In the genomic region with DNA sequence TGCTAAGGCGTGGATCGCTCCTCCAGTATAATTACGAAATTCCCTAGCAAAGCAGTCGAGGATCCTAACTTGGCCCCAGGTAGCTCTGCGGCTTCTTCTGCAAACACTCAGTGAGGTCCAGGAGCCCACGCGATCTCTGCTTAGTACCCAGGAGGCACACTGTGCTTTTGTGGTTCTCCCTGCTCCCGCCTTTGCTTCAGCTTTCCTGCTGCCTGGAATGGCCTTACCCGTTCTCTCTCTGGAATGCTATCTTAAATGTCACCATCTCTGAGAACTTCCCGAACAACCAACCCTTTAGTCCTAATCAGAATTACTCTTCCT, we compare ENCODE assay signal across 8 cellular contexts. TPM values are rescaled to one million over a fixed set of nuclear protein-coding genes. Genes with fewer than 3 reads are reported as not detected.
DNase-seq lines count a peak whose midpoint lies in the region; ATAC-seq and TF ChIP-seq lines count a peak whose summit lies in the region.

No MANE protein-coding gene starts in this region.

- H3K27ac ChIP-seq in GM23338 (ENCODE audit: low read depth) (peak overlapping the region; percentile 76), OCI-LY7 (ENCODE audit: low read depth, low read length, poor library complexity, severe bottlenecking) (peak overlapping the region; percentile 55), upper lobe of left lung (peak overlapping the region; percentile 91 to 96 (median 95))

- CTCF ChIA-PET in OCI-LY7 (lab: Charles Lee; ENCODE audit: unreplicated experiment), result no interaction called here

- H3K9me3 ChIP-seq in OCI-LY7 (ENCODE audit: low read length) (no peaks in the 10 kb centered on the region), mononuclear cell (ENCODE audit: low read depth, low read length) (no peaks in the 10 kb centered on the region), upper lobe of left lung (no peaks in the 10 kb centered on the region)

- 6 to 15% methylated on average over 10 of the region's 10 CpGs for WGBS in upper lobe of left lung, 2 donors

- H3K79me2 ChIP-seq in GM23338 (replicated peaks; ENCODE audit: insufficient read depth) (peaks cover 32% of the 10 kb centered on the region), OCI-LY7 (ENCODE audit: insufficient read depth, low read depth, low read length) (peaks cover 59% of the 10 kb centered on the region)

- H3K4me3 ChIP-seq in GM23338 (peak overlapping the region; percentile 86), OCI-LY7 (ENCODE audit: low read depth, low read length, poor library complexity, severe bottlenecking) (peak overlapping the region; percentile 97), mononuclear cell (ENCODE audit: low read length) (peak overlapping the region; percentile 98), upper lobe of left lung (peak overlapping the region; percentile 83 to 93 (median 88))

- peaks cover 17% of the 10 kb centered on the region for H3K4me1 Mint-ChIP-seq in GM23338

- TF ChIP-seq CTCF in GM23338 (conservative IDR thresholded peaks at IDR 0.05; ENCODE audit: low read depth in 2 of 2) (no peak), OCI-LY7 (conservative IDR thresholded peaks at IDR 0.05; ENCODE audit: low read length) (no peak), upper lobe of left lung (IDR thresholded peaks at IDR 0.05) (no peak)

- ATAC-seq in GM23338 (peak; percentile 8), upper lobe of left lung (ENCODE audit: low FRiP score in 2 of 2) (peak in 1 of 2 donors; percentile 30)

- intact Hi-C loops in OCI-LY7 (cut with micrococcal nuclease; ENCODE audit: unreplicated experiment), result loop anchor here (5.0 to 10.0 kb wide), 3 partner anchors 42 to 985 kb away; no protein-coding TSS in a partner anchor

- TF ChIP-seq EP300 in upper lobe of left lung (IDR thresholded peaks at IDR 0.05), result no peak

- H4K20me1 ChIP-seq in GM23338 (replicated peaks; ENCODE audit: insufficient read depth) (peaks cover 12% of the 10 kb centered on the region; the same call in 1 of the 2 replicates), OCI-LY7 (ENCODE audit: insufficient read depth, low read length) (peaks cover 9% of the 10 kb centered on the region)

- TF ChIP-seq POLR2A in upper lobe of left lung (IDR thresholded peaks at IDR 0.05), result no peak

- DNase-seq in DMS 273 treated with DMSO at 0.1 percent for 48 hours (lab: John Stamatoyannopoulos, UW) (peak; percentile 24), GM23338 (ENCODE audit: low spot score) (peak; percentile 49), OCI-LY7 (ENCODE audit: low spot score) (no peak), ecto neural progenitor cell (ENCODE audit: low spot score) (peak; percentile 55), upper lobe of left lung (peak in 1 of 2 donors; percentile 75), NCI-H446 (lab: John Stamatoyannopoulos, UW) (no peak), RKO (ENCODE audit: low spot score) (no peak)

- BruUV-seq in OCI-LY7 (replicated peaks; lab: Mats Ljungman, UMichigan), result no TSS peak

- H3K36me3 ChIP-seq in GM23338 (ENCODE audit: insufficient read depth) (no peaks in the 10 kb centered on the region), OCI-LY7 (ENCODE audit: insufficient read depth, low read length) (peaks cover 18% of the 10 kb centered on the region), upper lobe of left lung (peaks cover 0 to 13% (median 10%) of the 10 kb centered on the region in 4 donors)

- H3K4me3 Mint-ChIP-seq in GM23338, result peak overlapping the region; percentile 98

- H3K4me2 ChIP-seq in GM23338 (peak overlapping the region; percentile 70), OCI-LY7 (ENCODE audit: low read length) (peak overlapping the region; percentile 83)

- H2AFZ ChIP-seq in GM23338 (peak overlapping the region; percentile 95), OCI-LY7 (ENCODE audit: low read length) (peak overlapping the region; percentile 54; the same call in 1 of the 2 replicates)

- H3K27me3 ChIP-seq in GM23338 (ENCODE audit: insufficient read depth) (no peaks in the 10 kb centered on the region), mononuclear cell (ENCODE audit: insufficient read depth, low read length) (no peaks in the 10 kb centered on the region), upper lobe of left lung (no peaks in the 10 kb centered on the region)

- H3K9me3 Mint-ChIP-seq in GM23338, result no peaks in the 10 kb centered on the region

- H3K36me3 Mint-ChIP-seq in GM23338 (ENCODE audit: low read depth), result no peaks in the 10 kb centered on the region

- peak overlapping the region; percentile 82 for H3K27ac Mint-ChIP-seq in GM23338

- peaks cover 19% of the 10 kb centered on the region; the same call in 1 of the 2 replicates for H3K4me1 ChIP-seq in GM23338 (ENCODE audit: insufficient read depth)
- peaks cover 28% of the 10 kb centered on the region for H3K4me1 ChIP-seq in OCI-LY7 (ENCODE audit: insufficient read depth, low read length, poor library complexity, severe bottlenecking)
- peaks cover 19% of the 10 kb centered on the region for H3K4me1 ChIP-seq in mononuclear cell (ENCODE audit: insufficient read depth, low read length)
- H3K4me1 ChIP-seq in upper lobe of left lung, result peaks cover 28 to 39% (median 29%) of the 10 kb centered on the region in 4 donors

- no peaks in the 10 kb centered on the region for H3F3A ChIP-seq in GM23338 (replicated peaks; ENCODE audit: low read depth)

- POLR2A ChIA-PET in OCI-LY7 (lab: Charles Lee), result interaction anchor here (1.4 to 1.6 kb wide), 2 partner anchors 9 to 61 kb away, joined by 3 to 7 read pairs; no protein-coding TSS in a partner anchor

- peaks cover 12% of the 10 kb centered on the region for H3K27me3 Mint-ChIP-seq in GM23338 (ENCODE audit: insufficient read depth, low read depth, poor library complexity)

- H3K9me2 ChIP-seq in GM23338 (ENCODE audit: insufficient read depth), result no peaks in the 10 kb centered on the region
- no peaks in the 10 kb centered on the region for H3K9me2 ChIP-seq in OCI-LY7 (ENCODE audit: insufficient read depth, low read length)

TF ChIP-seq in GM23338, 12 proteins besides CTCF, POLR2A, EP300 and RAD21 (continues in another document):
- no peak for TF ChIP-seq ZNF114 (CRISPR knock-in tag; IDR thresholded peaks at IDR 0.05)
- TF ChIP-seq EZH2 (IDR thresholded peaks at IDR 0.05; ENCODE audit: low read depth, unreplicated experiment), result no peak

RNA-seq across cellular contexts. Expression of gene INVS, which starts 0.6 kb away (rescaled TPM):
- total RNA-seq in GM23338 (2014; rRNA removed; shearing (Covaris generic)), result 8.7 and 12.5 TPM in 2 replicates
- 3.9 and 4.1 TPM in 2 replicates for polyA plus RNA-seq in GM23338 (2016; fragmentation: Nextera tagmentation; extraction: Ambion mirVana)
- 30.7 and 33.1 TPM in 2 replicates for total RNA-seq in OCI-LY7 (2014; rRNA removed; shearing (Covaris generic))
- 36.7 and 38.5 TPM in 2 replicates for total RNA-seq in OCI-LY7 (2022)
- total RNA-seq in mononuclear cell, result 13.9 TPM
- total RNA-seq in upper lobe of left lung, result 10 to 100 TPM; 14.7 to 43.0 (median 23.3) TPM

RNA-seq across cellular contexts. Expression of gene ERP44, which starts 0.9 kb away (rescaled TPM):
- total RNA-seq in GM23338 (2014; rRNA removed; shearing (Covaris generic)), result 12.0 and 13.0 TPM in 2 replicates
- 18.8 and 24.1 TPM in 2 replicates for polyA plus RNA-seq in GM23338 (2016; fragmentation: Nextera tagmentation; extraction: Ambion mirVana)
- 15.0 and 19.3 TPM in 2 replicates for total RNA-seq in OCI-LY7 (2014; rRNA removed; shearing (Covaris generic))
- total RNA-seq in OCI-LY7 (2022), result 27.3 and 28.1 TPM in 2 replicates
- 18.2 TPM for total RNA-seq in mononuclear cell
- total RNA-seq in upper lobe of left lung, result 10 to 100 TPM; 11.5 to 28.5 (median 20.4) TPM

Comparison
In these comparisons a context has a peak if more than half of its experiments do, and no peak if none do; other contexts are left out.
1. DNase-seq: peak in DMS 273 treated with DMSO at 0.1 percent for 48 hours (single experiment), GM23338 (single experiment) and ecto neural progenitor cell (single experiment); none in OCI-LY7 (single experiment), NCI-H446 (0 of 2) and RKO (single experiment).
2. Peak in every context shown above with its lines, with median percentiles within 50 percentile points of each other: H3K27ac ChIP-seq and H3K4me3 ChIP-seq.